Comparison of ENCODE assay signal across 8 cellular contexts in the genomic region with DNA sequence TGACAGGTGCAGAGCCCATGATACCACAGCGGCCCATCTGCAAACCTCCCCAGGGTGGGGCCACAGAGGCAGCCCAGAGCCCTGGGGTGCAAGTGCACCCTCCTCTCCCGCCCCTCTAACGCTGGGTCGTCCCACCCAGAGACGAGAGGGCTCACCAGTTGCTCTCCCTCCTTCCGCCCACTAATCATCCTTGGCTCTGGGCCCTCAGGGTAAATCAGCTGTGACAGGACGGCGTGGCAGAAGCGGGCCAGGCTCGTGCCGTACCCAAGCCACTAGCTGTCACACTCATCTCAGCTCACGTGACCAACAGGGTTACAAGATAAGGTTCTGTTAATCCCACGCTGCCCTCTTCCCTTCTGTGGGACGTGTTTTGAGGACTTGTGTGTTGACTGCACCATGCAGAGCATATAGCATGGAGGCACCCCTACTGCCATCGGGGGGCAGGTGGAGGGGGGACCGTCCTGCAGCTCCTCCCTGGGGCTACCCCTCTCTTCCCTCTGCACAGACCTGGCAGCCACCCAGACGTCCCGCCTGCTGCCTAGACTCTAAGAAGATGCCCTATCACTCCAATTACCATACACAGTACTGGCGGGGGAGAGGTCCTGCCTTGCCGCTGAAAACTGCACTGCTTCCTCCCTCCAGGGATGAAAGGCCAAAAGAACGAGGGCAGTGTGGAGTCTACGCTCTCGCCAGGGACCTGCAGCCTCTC. TPM values are rescaled to one million over a fixed set of nuclear protein-coding genes. Genes with fewer than 3 reads are reported as not detected.
A peak's percentile ranks its signal among the peaks of the same experiment; 100 is the strongest.
DNase-seq lines count a peak whose midpoint lies in the region; ATAC-seq, FAIRE-seq and TF ChIP-seq lines count a peak whose summit lies in the region.

No MANE protein-coding gene starts in this region.

- in situ Hi-C loops in astrocyte of the spinal cord (cut with HindIII; ENCODE audit: low sequenced_read_pairs) = no loop called here

- no peaks in the 10 kb centered on the region for H3K9me3 ChIP-seq in BLaER1
- no peaks in the 10 kb centered on the region for H3K9me3 ChIP-seq in T-helper 17 cell (ENCODE audit: control insufficient read depth, low read length, poor library complexity, severe bottlenecking)
- H3K9me3 ChIP-seq in keratinocyte (ENCODE audit: control insufficient read depth, low read depth, low read length) = no peaks in the 10 kb centered on the region

- H3K27ac Mint-ChIP-seq in T-helper 17 cell = peak overlapping the region; percentile 98

- peak overlapping the region; percentile 96 for H3K4me2 ChIP-seq in BLaER1
- H3K4me2 ChIP-seq in keratinocyte (ENCODE audit: control insufficient read depth, extremely low read depth, insufficient read depth, low read depth, low read length) = peak overlapping the region; percentile 92

- dilution Hi-C loops in keratinocyte (cut with MboI; ENCODE audit: extremely low pct_ligation_motif_present, low sequenced_read_pairs) = no loop called here

- H2AFZ ChIP-seq in keratinocyte (ENCODE audit: control insufficient read depth, low read length) = peak overlapping the region; percentile 50

- H3K27me3 ChIP-seq in BLaER1 (no peaks in the 10 kb centered on the region), keratinocyte (ENCODE audit: control insufficient read depth, extremely low read depth, insufficient read depth, low read length) (no peaks in the 10 kb centered on the region)

- H3K36me3 ChIP-seq in BLaER1 = no peaks in the 10 kb centered on the region
- H3K36me3 ChIP-seq in keratinocyte (ENCODE audit: control insufficient read depth in 2 of 2, extremely low read depth in 1 of 2, insufficient read depth in 2 of 2, low read length in 2 of 2) = no peaks in the 10 kb centered on the region

- peak overlapping the region; percentile 96 for H3K4me3 Mint-ChIP-seq in T-helper 17 cell

- no peaks in the 10 kb centered on the region for H3K27me3 Mint-ChIP-seq in T-helper 17 cell

- H3K27ac ChIP-seq in BLaER1 = peak overlapping the region; percentile 85
- peak overlapping the region; percentile 82 for H3K27ac ChIP-seq in keratinocyte (ENCODE audit: control insufficient read depth, insufficient read depth, low read length)

- H4K20me1 ChIP-seq in BLaER1 (peaks cover 29% of the 10 kb centered on the region), keratinocyte (ENCODE audit: control insufficient read depth, extremely low read depth, insufficient read depth, low read length) (peaks cover 11% of the 10 kb centered on the region)

- peak; percentile 47 for TF ChIP-seq POLR2A in GM19193 (IDR thresholded peaks at IDR 0.05; ENCODE audit: extremely low read depth, insufficient read depth, insufficient read length)

- H3K79me2 ChIP-seq in keratinocyte (ENCODE audit: control insufficient read depth, insufficient read depth, low read length) = peaks cover 57% of the 10 kb centered on the region

- H3K4me1 ChIP-seq in BLaER1 (peaks cover 84% of the 10 kb centered on the region), keratinocyte (ENCODE audit: control insufficient read depth, extremely low read depth, insufficient read depth, low read length) (peaks cover 56% of the 10 kb centered on the region)

- H3K4me3 ChIP-seq in BLaER1 (peak overlapping the region; percentile 87), astrocyte of the spinal cord (ENCODE audit: low read depth, low read length) (peak overlapping the region; percentile 50), keratinocyte (ENCODE audit: control insufficient read depth in 2 of 3, extremely low read depth in 1 of 3, insufficient read depth in 2 of 3, low read depth in 1 of 3, low read length in 3 of 3) (peak overlapping the region; percentile 62 to 79 (median 76))

- no peak for TF ChIP-seq CTCF in astrocyte of the spinal cord (IDR thresholded peaks at IDR 0.05; ENCODE audit: low read depth, low read length)
- no peak for TF ChIP-seq CTCF in keratinocyte (optimal IDR thresholded peaks at IDR 0.05 in 1 of 3, IDR thresholded peaks at IDR 0.05 in 1 of 3, conservative IDR thresholded peaks at IDR 0.05 in 1 of 3; ENCODE audit: extremely low read depth in 1 of 3, insufficient read depth in 2 of 3, low read length in 3 of 3)

- peak overlapping the region; percentile 85 for H3K9ac ChIP-seq in BLaER1
- H3K9ac ChIP-seq in keratinocyte (ENCODE audit: control insufficient read depth, extremely low read depth, insufficient read depth, low read length) = peak overlapping the region; percentile 71

- peak; percentile 16 for ATAC-seq in T-helper 17 cell

- DNase-seq in KG1 (lab: John Stamatoyannopoulos, UW) (peak; percentile 36), T-helper 17 cell (peak; percentile 23 to 43 (median 31)), astrocyte of the spinal cord (ENCODE audit: low read depth, low spot score) (no peak), keratinocyte (ENCODE audit: low read depth, low spot score) (no peak), SHP77 treated with DMSO at 0.1 percent for 48 hours (lab: John Stamatoyannopoulos, UW) (no peak)
- peak; percentile 57 for DNase-seq in stimulated activated CD4-positive, alpha-beta T cell treated with anti-CD3 and anti-CD28 coated beads, Interleukin-4, amount 100 ng/mL, for 1 hour

- H3K36me3 Mint-ChIP-seq in T-helper 17 cell (ENCODE audit: low read depth) = peaks cover 2% of the 10 kb centered on the region

- FAIRE-seq in keratinocyte (lab: Jason Lieb, UNC) = no peak

- H3K9me1 ChIP-seq in keratinocyte (ENCODE audit: control insufficient read depth, extremely low read depth, insufficient read depth, low read length) = peaks cover 3% of the 10 kb centered on the region

- H3K4me1 Mint-ChIP-seq in T-helper 17 cell = peaks cover 42% of the 10 kb centered on the region

RNA-seq across cellular contexts. Expression of a gene that starts 0.5 kb away (rescaled TPM):
- total RNA-seq in T-helper 17 cell = 100 to 1,000 TPM; 123 to 125 TPM
- 10.6 to 21.4 TPM (median 15.8 TPM) in 3 replicates for polyA plus RNA-seq in keratinocyte
- 17.1 TPM for polyA plus RNA-seq in keratinocyte (2011; ENCODE audit: low read depth)
- 4.4 and 10.0 TPM in 2 replicates for polyA plus RNA-seq in keratinocyte (2011; cell fraction: cytosol; rRNA removed)
- polyA plus RNA-seq in keratinocyte (2011; cell fraction: nucleus; rRNA removed) = 56.7 and 70.6 TPM in 2 replicates
- 23.7 and 30.5 TPM in 2 replicates for polyA plus RNA-seq in keratinocyte (2012; ENCODE audit: low replicate concordance)
- polyA minus RNA-seq in keratinocyte = 24.1 to 62.9 TPM (median 26.8 TPM) in 3 replicates
- 24.0 TPM for polyA minus RNA-seq in keratinocyte (2011; cell fraction: cytosol; rRNA and poly(A)+ RNA removed)
- polyA minus RNA-seq in keratinocyte (2011; cell fraction: nucleus; rRNA and poly(A)+ RNA removed) = 27.1 and 33.3 TPM in 2 replicates

Comparison
In these comparisons a context has a peak if more than half of its experiments do, and no peak if none do; other contexts are left out.
1. DNase-seq: peak in KG1 (single experiment), T-helper 17 cell (3 of 3) and stimulated activated CD4-positive, alpha-beta T cell treated with anti-CD3 and anti-CD28 coated beads, Interleukin-4, amount 100 ng/mL, for 1 hour (single experiment); none in astrocyte of the spinal cord (single experiment), keratinocyte (single experiment) and SHP77 treated with DMSO at 0.1 percent for 48 hours (single experiment).
2. Peak in every context shown above with its lines, with median percentiles within 50 percentile points of each other: H3K4me3 ChIP-seq.